26 cellular contexts compared by ENCODE assay signal in genomic region chr16:87715231-87715630, GRCh38. TPM values are rescaled to one million over a fixed set of nuclear protein-coding genes. Genes with fewer than 3 reads are reported as not detected.
A peak's percentile ranks its signal among the peaks of the same experiment; 100 is the strongest.
DNase-seq lines count a peak whose midpoint lies in the region; ATAC-seq, FAIRE-seq and TF ChIP-seq lines count a peak whose summit lies in the region.
"Had no signal": no experiment of that assay in that cellular context is flagged by ENCODE, and none has a peak within 500 bp of the region (broad histone marks: within the 10 kb centered on the region; RNA-seq: fewer than 3 reads in every experiment).

No MANE protein-coding gene starts in this region.

- no peak overlapping the region for H2AFZ ChIP-seq in OCI-LY7 (ENCODE audit: low read length)
- H2AFZ ChIP-seq: GM23338 had no signal

- H3K4me3 Mint-ChIP-seq in activated CD4-positive, alpha-beta T cell treated with anti-CD3 and anti-CD28 coated beads for 36 hours, result no peak overlapping the region
- peak overlapping the region; percentile 53 for H3K4me3 Mint-ChIP-seq in endothelial cell (ENCODE audit: unreplicated experiment)
- H3K4me3 Mint-ChIP-seq: CD14-positive monocyte; GM23338; nephron progenitor cell; stimulated activated naive CD8-positive, alpha-beta T cell treated with anti-CD3 and anti-CD28 coated beads, Interleukin-15, Interleukin-2, amounts not matched to agents 100 ng/mL and 50 ng/mL, for 24 hours had no signal

- no peaks in the 10 kb centered on the region for H3K27me3 Mint-ChIP-seq in activated CD4-positive, alpha-beta T cell treated with anti-CD3 and anti-CD28 coated beads for 36 hours
- H3K27me3 Mint-ChIP-seq in endothelial cell (ENCODE audit: unreplicated experiment), result peaks cover 2% of the 10 kb centered on the region
- H3K27me3 Mint-ChIP-seq: stimulated activated naive CD8-positive, alpha-beta T cell treated with anti-CD3 and anti-CD28 coated beads, Interleukin-15, Interleukin-2, amounts not matched to agents 100 ng/mL and 50 ng/mL, for 24 hours had no signal

- H3K36me3 ChIP-seq in BLaER1 (peaks cover 85% of the 10 kb centered on the region), OCI-LY7 (ENCODE audit: insufficient read depth, low read length) (peaks cover 88% of the 10 kb centered on the region), small intestine (ENCODE audit: control insufficient read depth in 2 of 2, insufficient read depth in 2 of 2, low read length in 2 of 2) (peaks cover 0 to 5% of the 10 kb centered on the region in 2 donors)

- FAIRE-seq in small intestine (lab: Jason Lieb, UNC), result no peak

- no peak overlapping the region for H3K9ac ChIP-seq in BLaER1

- peaks cover 27% of the 10 kb centered on the region for H3K4me1 Mint-ChIP-seq in activated CD4-positive, alpha-beta T cell treated with anti-CD3 and anti-CD28 coated beads for 36 hours
- no peaks in the 10 kb centered on the region for H3K4me1 Mint-ChIP-seq in endothelial cell (ENCODE audit: unreplicated experiment)
- H3K4me1 Mint-ChIP-seq: GM23338, nephron progenitor cell had no signal

- no TSS peak for BruUV-seq in OCI-LY7 (replicated peaks; lab: Mats Ljungman, UMichigan)

- POLR2A ChIA-PET in activated CD4-positive, alpha-beta T cell treated with anti-CD3 and anti-CD28 coated beads for 36 hours (lab: Charles Lee), result interaction anchor here (0.6 kb wide), 1 partner anchor 321 kb away, joined by 3 read pairs; no protein-coding TSS in a partner anchor
- POLR2A ChIA-PET in OCI-LY7 (lab: Charles Lee), result interaction anchor here (2.8 kb wide), 1 partner anchor 9 kb away, joined by 19 read pairs; no protein-coding TSS in a partner anchor

- no peaks in the 10 kb centered on the region for H3K9me3 Mint-ChIP-seq in activated CD4-positive, alpha-beta T cell treated with anti-CD3 and anti-CD28 coated beads for 36 hours (ENCODE audit: low read depth)
- no peaks in the 10 kb centered on the region for H3K9me3 Mint-ChIP-seq in endothelial cell (ENCODE audit: unreplicated experiment)
- H3K9me3 Mint-ChIP-seq: stimulated activated naive CD8-positive, alpha-beta T cell treated with anti-CD3 and anti-CD28 coated beads, Interleukin-15, Interleukin-2, amounts not matched to agents 100 ng/mL and 50 ng/mL, for 24 hours had no signal

- H3K27me3 ChIP-seq in BLaER1, result no peaks in the 10 kb centered on the region
- no peaks in the 10 kb centered on the region for H3K27me3 ChIP-seq in small intestine (ENCODE audit: control insufficient read depth in 2 of 2, insufficient read depth in 2 of 2, low read length in 2 of 2)

- H3K4me2 ChIP-seq in BLaER1 (no peak overlapping the region), OCI-LY7 (ENCODE audit: low read length) (no peak overlapping the region)
- H3K4me2 ChIP-seq: GM23338 had no signal

- no peaks in the 10 kb centered on the region for H4K20me1 ChIP-seq in BLaER1
- H4K20me1 ChIP-seq in OCI-LY7 (ENCODE audit: insufficient read depth, low read length), result no peaks in the 10 kb centered on the region

- CTCF ChIA-PET in activated CD4-positive, alpha-beta T cell treated with anti-CD3 and anti-CD28 coated beads for 36 hours (lab: Charles Lee), result no interaction called here
- CTCF ChIA-PET in OCI-LY7 (lab: Charles Lee; ENCODE audit: unreplicated experiment), result no interaction called here

- H3K36me3 Mint-ChIP-seq in activated CD4-positive, alpha-beta T cell treated with anti-CD3 and anti-CD28 coated beads for 36 hours (ENCODE audit: low read depth), result peaks cover 46% of the 10 kb centered on the region
- H3K36me3 Mint-ChIP-seq in endothelial cell (ENCODE audit: low read depth, unreplicated experiment), result peaks cover 32% of the 10 kb centered on the region

- peaks cover 24% of the 10 kb centered on the region for H3K9me3 ChIP-seq in BLaER1
- no peaks in the 10 kb centered on the region for H3K9me3 ChIP-seq in OCI-LY7 (ENCODE audit: low read length)
- no peaks in the 10 kb centered on the region for H3K9me3 ChIP-seq in small intestine (ENCODE audit: control insufficient read depth, low read depth)
- H3K9me3 ChIP-seq: thoracic aorta had no signal

- peaks cover 7% of the 10 kb centered on the region; the same call in 1 of the 2 replicates for H3K79me2 ChIP-seq in OCI-LY7 (ENCODE audit: insufficient read depth, low read depth, low read length)

- H3K4me3 ChIP-seq in BLaER1, result no peak overlapping the region
- no peak overlapping the region for H3K4me3 ChIP-seq in OCI-LY7 (ENCODE audit: low read depth, low read length, poor library complexity, severe bottlenecking)
- no peak overlapping the region for H3K4me3 ChIP-seq in small intestine (ENCODE audit: low read depth in 1 of 2, low read length in 2 of 2)
- H3K4me3 ChIP-seq: GM23338, thoracic aorta had no signal

- peaks cover 77% of the 10 kb centered on the region for H3K4me1 ChIP-seq in BLaER1
- peaks cover 41% of the 10 kb centered on the region for H3K4me1 ChIP-seq in OCI-LY7 (ENCODE audit: insufficient read depth, low read length, poor library complexity, severe bottlenecking)
- H3K4me1 ChIP-seq in small intestine (ENCODE audit: control insufficient read depth in 2 of 2, insufficient read depth in 1 of 2, low read depth in 1 of 2, low read length in 1 of 2), result no peaks in the 10 kb centered on the region

- ATAC-seq in activated CD4-positive, alpha-beta T cell treated with anti-CD3 and anti-CD28 coated beads for 36 hours, result no peak
- ATAC-seq in GM18519 (IDR thresholded peaks at IDR 0.05; ENCODE audit: low FRiP score, unreplicated experiment), result no peak
- ATAC-seq: GM23338, left colon, SK-N-SH treated with all-trans-retinoic acid at 6 μM for 48 hours had no signal

- H3K9me2 ChIP-seq in OCI-LY7 (ENCODE audit: insufficient read depth, low read length), result no peaks in the 10 kb centered on the region

- H3K27ac ChIP-seq in BLaER1 (peak overlapping the region; percentile 92), OCI-LY7 (ENCODE audit: low read depth, low read length, poor library complexity, severe bottlenecking) (peak overlapping the region; percentile 89), small intestine (ENCODE audit: low read depth in 1 of 2, low read length in 1 of 2) (no peak overlapping the region)
- H3K27ac ChIP-seq: thoracic aorta had no signal

- peak overlapping the region; percentile 88 for H3K27ac Mint-ChIP-seq in activated CD4-positive, alpha-beta T cell treated with anti-CD3 and anti-CD28 coated beads for 36 hours
- no peak overlapping the region for H3K27ac Mint-ChIP-seq in endothelial cell (ENCODE audit: unreplicated experiment)
- H3K27ac Mint-ChIP-seq: GM23338, nephron progenitor cell had no signal

- TF ChIP-seq CTCF in OCI-LY7 (conservative IDR thresholded peaks at IDR 0.05; ENCODE audit: low read length) (no peak), endothelial cell (IDR thresholded peaks at IDR 0.05; ENCODE audit: unreplicated experiment) (no peak)

- intact Hi-C loops in activated CD4-positive, alpha-beta T cell treated with anti-CD3 and anti-CD28 coated beads for 36 hours (cut with DNase I, micrococcal nuclease), result no loop called here
- intact Hi-C loops in OCI-LY7 (cut with micrococcal nuclease; ENCODE audit: unreplicated experiment), result no loop called here

- DNase-seq in activated CD4-positive, alpha-beta T cell treated with anti-CD3 and anti-CD28 coated beads for 36 hours, result no peak
- no peak for DNase-seq in activated CD4-positive, alpha-beta T cell treated with anti-CD3 and anti-CD28 coated beads for 1 hour
- DNase-seq in OCI-LY7 (ENCODE audit: low spot score), result no peak
- DNase-seq in endothelial cell (ENCODE audit: low spot score), result no peak
- DNase-seq in small intestine, result no peak
- DNase-seq in stimulated activated CD4-positive, alpha-beta T cell treated with anti-CD3 and anti-CD28 coated beads, Interleukin-12 subunit alpha, Interleukin-12 subunit beta, amount 100 ng/mL, for 4 hours, result no peak
- DNase-seq: 8988T; caudate nucleus; cortex of kidney; effector memory CD4-positive, alpha-beta T cell; erythroblast; hypothalamus; KBM-7; left colon; NCI-H1092; NCI-H187; NCI-H510A; nephron progenitor cell; OCI-M1 had no signal

- WGBS in small intestine, 3 donors, result 97 to 98% (median 97%) methylated on average over 16 of the region's 16 CpGs

RNA-seq across cellular contexts. Expression of gene KLHDC4, which starts 50.6 kb away (rescaled TPM):
- total RNA-seq in activated CD4-positive, alpha-beta T cell treated with anti-CD3 and anti-CD28 coated beads for 36 hours, result 10 to 100 TPM; 67.0 to 77.3 TPM
- 146 and 147 TPM in 2 replicates for total RNA-seq in OCI-LY7 (2014; rRNA removed; shearing (Covaris generic))
- 213 and 233 TPM in 2 replicates for total RNA-seq in OCI-LY7 (2022)
- total RNA-seq in endothelial cell (ENCODE audit: unreplicated experiment), result 43.4 TPM
- 10 to 100 TPM; 25.9 to 35.1 (median 28.1) TPM for polyA plus RNA-seq in small intestine

Comparison
In these comparisons a context has a peak if more than half of its experiments do, and no peak if none do; other contexts are left out.
1. H3K27ac ChIP-seq: peak in BLaER1 (single experiment) and OCI-LY7 (single experiment); none in small intestine (0 of 2).